15 cellular contexts compared by ENCODE assay signal in the genomic region with DNA sequence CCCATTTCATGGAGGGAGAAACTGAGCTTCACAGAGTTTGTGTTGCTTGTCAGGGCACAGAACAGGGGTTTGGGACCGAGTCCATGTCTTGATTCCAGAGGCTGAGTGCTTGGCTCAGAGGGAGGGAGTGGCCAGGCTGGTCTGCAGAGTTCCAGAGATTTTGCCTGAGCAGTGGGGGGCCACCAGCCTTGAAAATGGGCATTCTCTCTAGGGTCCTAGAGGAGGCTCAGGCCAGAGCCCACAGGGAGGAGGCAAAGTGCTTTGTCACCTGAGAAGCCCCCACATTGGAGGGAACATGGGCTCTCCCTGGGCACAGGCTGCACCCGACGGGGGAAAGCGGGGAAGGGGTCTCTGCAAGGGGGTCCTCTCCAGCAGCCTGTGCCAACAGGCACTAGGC. TPM values are rescaled to one million over a fixed set of nuclear protein-coding genes. Genes with fewer than 3 reads are reported as not detected.
DNase-seq lines count a peak whose midpoint lies in the region; ATAC-seq lines count a peak whose summit lies in the region.
"Had no signal": no experiment of that assay in that cellular context is flagged by ENCODE, and none has a peak within 500 bp of the region (broad histone marks: within the 10 kb centered on the region; RNA-seq: fewer than 3 reads in every experiment).

No MANE protein-coding gene starts in this region.

- H2AK5ac ChIP-seq in mesendoderm (ENCODE audit: low read length): no peak overlapping the region

- peaks cover 46% of the 10 kb centered on the region for H3K79me1 ChIP-seq in mesendoderm (ENCODE audit: low read length)

- WGBS in mesendoderm (ENCODE audit: extremely low coverage, insufficient coverage, low lambda C conversion rate): no CpG with 5 or more reads among the region's 4 CpGs

- no peak overlapping the region for H3K4me3 ChIP-seq in HUES6 (ENCODE audit: low read depth, low read length)
- no peak overlapping the region for H3K4me3 ChIP-seq in mesendoderm (ENCODE audit: low read length)
- H3K4me3 ChIP-seq: A549, GM23248, HAP-1 had no signal

- H3K27ac ChIP-seq in HUES6 (ENCODE audit: low read depth, low read length) (0 out of 2 replicates have a peak overlapping the region, but pooled peaks have one; percentile 32), caudate nucleus (ENCODE audit: low read depth, low read length) (peak overlapping the region; percentile 83), mesendoderm (ENCODE audit: low read depth, low read length) (no peak overlapping the region), temporal lobe (ENCODE audit: low read depth, low read length) (peak overlapping the region; percentile 84)
- H3K27ac ChIP-seq: A549, GM23248 had no signal

- no peak overlapping the region for H3K4ac ChIP-seq in mesendoderm (ENCODE audit: low read depth, low read length)

- H3K9me3 ChIP-seq in HUES6 (ENCODE audit: control insufficient read depth, insufficient read depth, low read depth, low read length): peaks cover 16% of the 10 kb centered on the region
- H3K9me3 ChIP-seq: HAP-1 had no signal

- H3K56ac ChIP-seq in mesendoderm (ENCODE audit: low read length): peak overlapping the region; percentile 40

- H3K36me3 ChIP-seq in HUES6 (ENCODE audit: control insufficient read depth, insufficient read depth, low read length) (peaks cover 4% of the 10 kb centered on the region; the same call in 1 of the 2 replicates), mesendoderm (ENCODE audit: control insufficient read depth, insufficient read depth, low read length) (no peaks in the 10 kb centered on the region)
- H3K36me3 ChIP-seq: HAP-1 had no signal

- no peaks in the 10 kb centered on the region for H3K27me3 ChIP-seq in HUES6 (ENCODE audit: control insufficient read depth, insufficient read depth, low read length)
- no peaks in the 10 kb centered on the region for H3K27me3 ChIP-seq in mesendoderm (ENCODE audit: insufficient read depth, low read length, poor library complexity)

- no peak overlapping the region for H3K4me2 ChIP-seq in mesendoderm (ENCODE audit: low read length)
- H3K4me2 ChIP-seq: A549 had no signal

- no peak for ATAC-seq in GM18520 (IDR thresholded peaks at IDR 0.05; ENCODE audit: unreplicated experiment)
- ATAC-seq: A549 had no signal

- H2BK15ac ChIP-seq in mesendoderm (replicated peaks; ENCODE audit: low read depth): no peak overlapping the region

- no peak for DNase-seq in caudate nucleus (lab: John Stamatoyannopoulos, UW)
- no peak for DNase-seq in mesendoderm
- no peak for DNase-seq in activated CD4-positive, alpha-beta T cell treated with anti-CD3 and anti-CD28 coated beads, Interleukin-2, amount 50 U/mL, for 48 hours
- no peak for DNase-seq in NCI-H345 treated with DMSO at 0.1 percent for 48 hours (lab: John Stamatoyannopoulos, UW; ENCODE audit: unreplicated experiment)
- DNase-seq: Calu3; CD4-positive, alpha-beta T cell; DMS 273 treated with DMSO at 0.1 percent for 48 hours; KG1 had no signal

- H3K18ac ChIP-seq in mesendoderm (ENCODE audit: low read length): no peak overlapping the region

- H3K23ac ChIP-seq in mesendoderm (ENCODE audit: low read length): no peak overlapping the region

- H2BK120ac ChIP-seq in mesendoderm (ENCODE audit: low read depth, low read length): no peak overlapping the region

- peaks cover 21% of the 10 kb centered on the region for H3K4me1 ChIP-seq in HUES6 (ENCODE audit: control insufficient read depth, insufficient read depth, low read length)
- peaks cover 5% of the 10 kb centered on the region for H3K4me1 ChIP-seq in mesendoderm (ENCODE audit: control insufficient read depth, low read depth, low read length)
- H3K4me1 ChIP-seq: HAP-1 had no signal

- H3K79me2 ChIP-seq in mesendoderm (ENCODE audit: control insufficient read depth, insufficient read depth, low read length): peaks cover 71% of the 10 kb centered on the region

- no peak overlapping the region for H4K8ac ChIP-seq in mesendoderm (ENCODE audit: low read depth, low read length)

- no peak overlapping the region for H2BK5ac ChIP-seq in mesendoderm (ENCODE audit: low read length)

- no peak overlapping the region for H4K5ac ChIP-seq in mesendoderm (ENCODE audit: low read length)

- H3K9ac ChIP-seq in HUES6 (ENCODE audit: low read length) (no peak overlapping the region), mesendoderm (ENCODE audit: low read length) (no peak overlapping the region)
- H3K9ac ChIP-seq: GM23248 had no signal

RNA-seq across cellular contexts. Expression of a gene that starts 51.5 kb away (rescaled TPM):
- polyA plus RNA-seq in mesendoderm (2013, experiment 1 of 2): 21.8 TPM
- 22.3 TPM for polyA plus RNA-seq in mesendoderm (2013, experiment 2 of 2)
- total RNA-seq in temporal lobe: 13.5 TPM
- total RNA-seq: CD4-positive, alpha-beta T cell had no signal
- polyA plus RNA-seq: IgD-negative memory B cell had no signal
